Comparison of ENCODE assay signal across 8 cellular contexts in the genomic region with DNA sequence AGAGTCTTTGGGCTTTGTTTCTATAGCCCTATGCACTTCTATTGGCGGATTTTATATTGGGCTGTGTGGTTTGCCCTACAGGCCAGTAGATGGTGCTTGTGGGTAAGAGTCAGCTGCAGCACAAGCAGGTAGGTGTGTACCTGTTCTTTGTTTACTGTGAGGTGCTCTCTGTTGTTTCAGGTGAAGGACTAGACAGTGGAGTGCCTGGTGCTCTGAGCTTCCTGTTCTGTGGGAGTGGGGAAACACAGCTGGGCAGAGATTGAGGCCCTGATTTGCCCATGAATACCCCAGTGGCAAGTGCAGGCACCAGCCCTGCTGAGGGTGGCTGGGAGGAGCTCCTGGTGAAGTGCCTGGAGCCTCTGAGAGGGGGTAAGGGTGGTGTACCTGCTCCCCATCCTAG. TPM values are rescaled to one million over a fixed set of nuclear protein-coding genes. Genes with fewer than 3 reads are reported as not detected.
A peak's percentile ranks its signal among the peaks of the same experiment; 100 is the strongest.
DNase-seq lines count a peak whose midpoint lies in the region; ATAC-seq and TF ChIP-seq lines count a peak whose summit lies in the region.

No MANE protein-coding gene starts in this region.

- TF ChIP-seq CTCF in fibroblast of pulmonary artery (IDR thresholded peaks at IDR 0.05; ENCODE audit: low read length, missing control alignments) = peak; percentile 62
- peak; percentile 29 to 77 (median 68) for TF ChIP-seq CTCF in thyroid gland (IDR thresholded peaks at IDR 0.05)

- H3K4me1 ChIP-seq in thyroid gland = no peaks in the 10 kb centered on the region

- 33% methylated on average over 1 of the region's 1 CpG for WGBS in thyroid gland, 2 donors

- H3K4me3 ChIP-seq in H7 (ENCODE audit: insufficient read depth, low read depth, low read length) = no peak overlapping the region
- H3K4me3 ChIP-seq in fibroblast of pulmonary artery (replicated peaks; ENCODE audit: low read depth, low read length) = no peak overlapping the region
- no peak overlapping the region for H3K4me3 ChIP-seq in thyroid gland (replicated peaks in 1 of 3)

- no peak for ATAC-seq in GM21619 (IDR thresholded peaks at IDR 0.05; ENCODE audit: unreplicated experiment)

- H3K27me3 ChIP-seq in H7 (ENCODE audit: control insufficient read depth, insufficient read depth, low read length) (no peaks in the 10 kb centered on the region), thyroid gland (no peaks in the 10 kb centered on the region)

- TF ChIP-seq POLR2A in thyroid gland (IDR thresholded peaks at IDR 0.05) = no peak

- H3K9me3 ChIP-seq in thyroid gland = no peaks in the 10 kb centered on the region

- no peak overlapping the region for H3K27ac ChIP-seq in thyroid gland

- no peaks in the 10 kb centered on the region for H3K36me3 ChIP-seq in H7 (replicated peaks; ENCODE audit: control insufficient read depth, insufficient read depth, low read length)
- H3K36me3 ChIP-seq in thyroid gland = no peaks in the 10 kb centered on the region

- intact Hi-C loops in thyroid gland (cut with DNase I) = loop anchor here (5.0 kb wide), 1 partner anchor 257 kb away; no protein-coding TSS in a partner anchor

- DNase-seq in DMS53 treated with DMSO at 0.1 percent for 48 hours (lab: John Stamatoyannopoulos, UW; ENCODE audit: unreplicated experiment) = peak; percentile 67
- peak; percentile 76 for DNase-seq in H7
- DNase-seq in NCI-H345 treated with DMSO at 0.1 percent for 48 hours (lab: John Stamatoyannopoulos, UW; ENCODE audit: unreplicated experiment) = peak; percentile 42
- DNase-seq in fibroblast of pulmonary artery (ENCODE audit: low read depth) = peak; percentile 23
- DNase-seq in thyroid gland = peak; percentile 37 to 42
- no peak for DNase-seq in NCI-H226
- no peak for DNase-seq in activated CD4-positive, CD25-positive, alpha-beta regulatory T cell (lab: John Stamatoyannopoulos, UW)

RNA-seq across cellular contexts. Expression of gene UCP1, which starts 26.3 kb away (rescaled TPM):
- 0.07 TPM in 1 of 2 replicates, not detected in the other for total RNA-seq in H7 (2014; rRNA removed; shearing (Covaris generic))
- total RNA-seq in thyroid gland = not detected

Comparison
In these comparisons a context has a peak if more than half of its experiments do, and no peak if none do; other contexts are left out.
1. DNase-seq: peak in DMS53 treated with DMSO at 0.1 percent for 48 hours (single experiment), H7 (single experiment), NCI-H345 treated with DMSO at 0.1 percent for 48 hours (single experiment), fibroblast of pulmonary artery (single experiment) and thyroid gland (2 of 2); none in NCI-H226 (single experiment) and activated CD4-positive, CD25-positive, alpha-beta regulatory T cell (0 of 4).